ENCODE assay signal across 7 cellular contexts in the genomic region with DNA sequence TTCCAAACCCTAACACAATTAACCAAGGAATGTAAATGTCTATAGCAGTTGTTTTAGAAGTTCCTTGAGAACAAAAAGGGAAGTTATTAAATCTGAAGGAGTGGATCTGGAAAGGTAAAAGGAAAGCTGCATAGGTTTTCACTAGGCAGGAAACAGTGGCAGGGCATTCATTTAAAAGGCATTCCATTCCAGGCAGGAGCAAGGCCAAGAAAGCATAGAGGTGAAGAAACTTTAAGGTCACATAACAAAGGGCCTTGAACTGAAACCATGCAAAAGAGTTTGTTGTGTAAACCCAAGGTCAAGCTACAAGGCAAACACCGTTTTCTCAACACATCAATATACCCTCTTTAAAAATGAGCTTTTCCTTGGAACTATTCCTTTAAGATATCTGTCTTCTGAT. TPM values are rescaled to one million over a fixed set of nuclear protein-coding genes. Genes with fewer than 3 reads are reported as not detected.
DNase-seq lines count a peak whose midpoint lies in the region.

No MANE protein-coding gene starts in this region.

- peak overlapping the region; percentile 84 for H3K4me3 ChIP-seq in HUES48 (ENCODE audit: low read depth, low read length)
- peak overlapping the region; percentile 93 for H3K4me3 ChIP-seq in iPS-11a (ENCODE audit: low read depth, low read length)
- peak overlapping the region; percentile 94 to 97 (median 97) for H3K4me3 ChIP-seq in skeletal muscle tissue (ENCODE audit: low read length in 3 of 3)

- intact Hi-C loops in activated T-helper 2 cell treated with anti-CD3 and anti-CD28 coated beads, Interferon-gamma antibody, Interleukin-2, Interleukin-4, amounts not matched to agents 10 μg/mL and 5 μg/mL and 100 μg/mL, durations not matched to agents 14 hours and 24 hours and 36 hours (cut with micrococcal nuclease) = loop anchor here (1.0 to 5.0 kb wide), 3 partner anchors 68 to 232 kb away; no protein-coding TSS in a partner anchor

- H3K27ac ChIP-seq in HUES48 (ENCODE audit: low read depth, low read length) (peak overlapping the region; percentile 98), skeletal muscle tissue (ENCODE audit: low read depth, low read length) (peak overlapping the region; percentile 80)

- H3K4me1 ChIP-seq in HUES48 (ENCODE audit: control insufficient read depth, insufficient read depth, low read length) (peaks cover 24% of the 10 kb centered on the region), skeletal muscle tissue (ENCODE audit: control insufficient read depth in 3 of 3, insufficient read depth in 3 of 3, low read length in 3 of 3) (peaks cover 5 to 20% (median 13%) of the 10 kb centered on the region in 3 donors)

- peak overlapping the region; percentile 92 for H3K27ac Mint-ChIP-seq in activated T-helper 2 cell treated with anti-CD3 and anti-CD28 coated beads, Interferon-gamma antibody, Interleukin-2, Interleukin-4, amounts not matched to agents 10 μg/mL and 5 μg/mL and 100 μg/mL, durations not matched to agents 14 hours and 24 hours and 36 hours

- H3K36me3 Mint-ChIP-seq in activated T-helper 2 cell treated with anti-CD3 and anti-CD28 coated beads, Interferon-gamma antibody, Interleukin-2, Interleukin-4, amounts not matched to agents 10 μg/mL and 5 μg/mL and 100 μg/mL, durations not matched to agents 14 hours and 24 hours and 36 hours (ENCODE audit: low read depth) = peaks cover 17% of the 10 kb centered on the region

- peaks cover 8% of the 10 kb centered on the region for H3K9me3 Mint-ChIP-seq in activated T-helper 2 cell treated with anti-CD3 and anti-CD28 coated beads, Interferon-gamma antibody, Interleukin-2, Interleukin-4, amounts not matched to agents 10 μg/mL and 5 μg/mL and 100 μg/mL, durations not matched to agents 14 hours and 24 hours and 36 hours

- H3K9me3 ChIP-seq in HUES48 (ENCODE audit: control insufficient read depth, insufficient read depth, low read length) (no peaks in the 10 kb centered on the region), skeletal muscle tissue (ENCODE audit: control insufficient read depth in 3 of 3, low read length in 3 of 3) (no peaks in the 10 kb centered on the region)

- peak overlapping the region; percentile 95 for H3K9ac ChIP-seq in HUES48 (ENCODE audit: low read depth, low read length)
- peak overlapping the region; percentile 90 to 97 (median 97) for H3K9ac ChIP-seq in skeletal muscle tissue (ENCODE audit: low read depth in 1 of 3, low read length in 3 of 3)

- peak overlapping the region; percentile 96 for H3K4me3 Mint-ChIP-seq in activated T-helper 2 cell treated with anti-CD3 and anti-CD28 coated beads, Interferon-gamma antibody, Interleukin-2, Interleukin-4, amounts not matched to agents 10 μg/mL and 5 μg/mL and 100 μg/mL, durations not matched to agents 14 hours and 24 hours and 36 hours (ENCODE audit: low read depth)

- no peak for DNase-seq in activated T-helper 2 cell treated with anti-CD3 and anti-CD28 coated beads, Interferon-gamma antibody, Interleukin-2, Interleukin-4, amounts not matched to agents 10 μg/mL and 5 μg/mL and 100 μg/mL, durations not matched to agents 14 hours and 24 hours and 36 hours (ENCODE audit: low spot score)
- DNase-seq in glomerular visceral epithelial cell (ENCODE audit: extremely low spot score) (no peak), NCI-H2029 treated with DMSO at 0.1 percent for 48 hours (lab: John Stamatoyannopoulos, UW) (no peak), NCI-H510A treated with DMSO at 0.1 percent for 48 hours (lab: John Stamatoyannopoulos, UW) (no peak)

- H3K27me3 Mint-ChIP-seq in activated T-helper 2 cell treated with anti-CD3 and anti-CD28 coated beads, Interferon-gamma antibody, Interleukin-2, Interleukin-4, amounts not matched to agents 10 μg/mL and 5 μg/mL and 100 μg/mL, durations not matched to agents 14 hours and 24 hours and 36 hours (ENCODE audit: low read depth) = no peaks in the 10 kb centered on the region

- H3K27me3 ChIP-seq in HUES48 (ENCODE audit: control insufficient read depth, insufficient read depth, low read length) (no peaks in the 10 kb centered on the region), skeletal muscle tissue (ENCODE audit: control insufficient read depth in 3 of 3, insufficient read depth in 3 of 3, low read length in 3 of 3) (peaks cover 0 to 3% (median 0%) of the 10 kb centered on the region in 3 donors)

- H3K36me3 ChIP-seq in HUES48 (ENCODE audit: control insufficient read depth, insufficient read depth, low read length) = peaks cover 10% of the 10 kb centered on the region; the same call in 1 of the 2 replicates
- H3K36me3 ChIP-seq in skeletal muscle tissue (ENCODE audit: control insufficient read depth in 3 of 3, insufficient read depth in 3 of 3, low read length in 3 of 3) = no peaks in the 10 kb centered on the region

- H3K4me1 Mint-ChIP-seq in activated T-helper 2 cell treated with anti-CD3 and anti-CD28 coated beads, Interferon-gamma antibody, Interleukin-2, Interleukin-4, amounts not matched to agents 10 μg/mL and 5 μg/mL and 100 μg/mL, durations not matched to agents 14 hours and 24 hours and 36 hours (ENCODE audit: low read depth) = peaks cover 38% of the 10 kb centered on the region

RNA-seq across cellular contexts. Expression of a gene that starts 0.8 kb away (rescaled TPM):
- total RNA-seq in activated T-helper 2 cell treated with anti-CD3 and anti-CD28 coated beads, Interferon-gamma antibody, Interleukin-2, Interleukin-4, amounts not matched to agents 10 μg/mL and 5 μg/mL and 100 μg/mL, durations not matched to agents 14 hours and 24 hours and 36 hours = 30.1 and 30.8 TPM in 2 replicates
- 3.7 TPM for total RNA-seq in skeletal muscle tissue
